ENCODE assay signal across 8 cellular contexts in genomic region chr14:73753043-73753886, GRCh38. TPM values are rescaled to one million over a fixed set of nuclear protein-coding genes. Genes with fewer than 3 reads are reported as not detected.
DNase-seq lines count a peak whose midpoint lies in the region; ATAC-seq and TF ChIP-seq lines count a peak whose summit lies in the region.

No MANE protein-coding gene starts in this region.

- peak; percentile 66 for TF ChIP-seq EP300 in transverse colon (IDR thresholded peaks at IDR 0.05; ENCODE audit: low read depth)

- H3K27ac Mint-ChIP-seq in CD4-positive, alpha-beta T cell = peak overlapping the region; percentile 99

- H3K36me3 ChIP-seq in body of pancreas (replicated peaks in 1 of 2; ENCODE audit: insufficient read depth in 1 of 2, low read depth in 2 of 2) (no peaks in the 10 kb centered on the region), lung (ENCODE audit: control insufficient read depth in 2 of 2, insufficient read depth in 2 of 2, low read length in 2 of 2) (peaks cover 0 to 2% of the 10 kb centered on the region in 2 donors), transverse colon (no peaks in the 10 kb centered on the region)

- H3K4me3 ChIP-seq in body of pancreas (no peak overlapping the region), lung (no peak overlapping the region), transverse colon (peak overlapping the region in 1 of 4 donors; percentile 27)

- no peaks in the 10 kb centered on the region for H3K27me3 Mint-ChIP-seq in CD4-positive, alpha-beta T cell

- H3K36me3 Mint-ChIP-seq in CD4-positive, alpha-beta T cell (ENCODE audit: low read depth) = peaks cover 7% of the 10 kb centered on the region

- DNase-seq in CD4-positive, alpha-beta T cell = peak in 6 of 10 experiments; percentile 32 to 59 (median 39)
- DNase-seq in MV-4-11 (lab: John Stamatoyannopoulos, UW) (peak; percentile 68), body of pancreas (peak in 3 of 4 donors; percentile 62 to 71 (median 62)), lung (ENCODE audit: low spot score) (no peak), transverse colon (peak; percentile 87), GOT3 (lab: John Stamatoyannopoulos, UW) (no peak), AG20443 (ENCODE audit: low spot score) (no peak), SKM-1 treated with dmso at 0.1 percent for 144 hours (lab: John Stamatoyannopoulos, UW; ENCODE audit: unreplicated experiment) (no peak)

- H3K4me1 Mint-ChIP-seq in CD4-positive, alpha-beta T cell (ENCODE audit: low read depth) = peaks cover 100% of the 10 kb centered on the region

- no peak for TF ChIP-seq CTCF in CD4-positive, alpha-beta T cell (IDR thresholded peaks at IDR 0.05)
- TF ChIP-seq CTCF in body of pancreas (IDR thresholded peaks at IDR 0.05) (no peak), lung (IDR thresholded peaks at IDR 0.05; ENCODE audit: control extremely low read depth, extremely low read depth) (no peak), transverse colon (IDR thresholded peaks at IDR 0.05) (no peak)

- in situ Hi-C loops in transverse colon (cut with MboI; ENCODE audit: low pct_ligation_motif_present in 1 of 4, low pct_unique_long_range_greater_than_20kb in 1 of 4, low sequenced_read_pairs in 3 of 4) = no loop called here

- no peak for TF ChIP-seq POLR2A in body of pancreas (IDR thresholded peaks at IDR 0.05)
- peak; percentile 56 for TF ChIP-seq POLR2A in transverse colon (IDR thresholded peaks at IDR 0.05)

- ATAC-seq in CD4-positive, alpha-beta T cell (ENCODE audit: poor library complexity) = peak; percentile 71
- ATAC-seq in body of pancreas (peak; percentile 36), lung (ENCODE audit: insufficient read depth, low FRiP score) (no peak)

- POLR2A ChIA-PET in CD4-positive, alpha-beta T cell (lab: Charles Lee) = interaction anchor here (0.6 to 20.1 kb wide), 11 partner anchors 9 to 263 kb away, joined by 3 to 430 read pairs (median 7); partner anchors contain the start of genes PTGR2 and RIOX1

- no peaks in the 10 kb centered on the region for H3K9me3 Mint-ChIP-seq in CD4-positive, alpha-beta T cell

- H3K4me1 ChIP-seq in body of pancreas (peaks cover 87% of the 10 kb centered on the region), lung (ENCODE audit: control insufficient read depth in 2 of 2, insufficient read depth in 2 of 2, low read length in 2 of 2) (peaks cover 62 to 76% of the 10 kb centered on the region in 2 donors), transverse colon (peaks cover 92 to 100% (median 100%) of the 10 kb centered on the region in 4 donors)

- CTCF ChIA-PET in CD4-positive, alpha-beta T cell (lab: Charles Lee) = interaction anchor here (0.8 to 6.3 kb wide), 8 partner anchors 9 to 36 kb away, joined by 3 to 31 read pairs (median 6); no protein-coding TSS in a partner anchor

- 47 to 56% methylated on average over 9 of the region's 9 CpGs for WGBS in body of pancreas, 2 donors
- 11 to 22% methylated on average over 9 of the region's 9 CpGs for WGBS in lung, 2 donors
- WGBS in transverse colon (ENCODE audit: low coverage in 1 of 2), 2 donors = 19% methylated on average over 9 of the region's 9 CpGs; no CpG with 5 or more reads in 1 of the 2 donors

- peak overlapping the region; percentile 88 for H3K27ac ChIP-seq in CD4-positive, alpha-beta T cell (ENCODE audit: low read depth, low read length)
- H3K27ac ChIP-seq in body of pancreas (peak overlapping the region; percentile 64 to 100 (median 72)), lung (ENCODE audit: low read depth in 1 of 2, low read length in 1 of 2) (peak overlapping the region; percentile 85 to 91), transverse colon (peak overlapping the region; percentile 99 to 100 (median 100))

- H3K4me3 Mint-ChIP-seq in CD4-positive, alpha-beta T cell = peak overlapping the region; percentile 88

- H3K27me3 ChIP-seq in CD4-positive, alpha-beta T cell (ENCODE audit: control insufficient read depth, insufficient read depth, low read length) = no peaks in the 10 kb centered on the region
- H3K27me3 ChIP-seq in body of pancreas (no peaks in the 10 kb centered on the region), lung (ENCODE audit: control insufficient read depth, insufficient read depth) (no peaks in the 10 kb centered on the region), transverse colon (no peaks in the 10 kb centered on the region)

- intact Hi-C loops in CD4-positive, alpha-beta T cell (cut with DNase I, micrococcal nuclease) = loop anchor here (2.0 to 5.0 kb wide), 4 partner anchors 24 to 72 kb away; no protein-coding TSS in a partner anchor
- intact Hi-C loops in body of pancreas (cut with DNase I) = no loop called here
- intact Hi-C loops in transverse colon (cut with DNase I; ENCODE audit: low total_unique reads) = no loop called here

- no peaks in the 10 kb centered on the region for H3K9me3 ChIP-seq in CD4-positive, alpha-beta T cell (ENCODE audit: control insufficient read depth, low read length)
- H3K9me3 ChIP-seq in body of pancreas (no peaks in the 10 kb centered on the region), lung (ENCODE audit: control insufficient read depth in 2 of 2, insufficient read depth in 1 of 2, low read length in 1 of 2) (no peaks in the 10 kb centered on the region), transverse colon (no peaks in the 10 kb centered on the region)

RNA-seq across cellular contexts. Expression of gene PNMA1, which starts 39.1 kb away (rescaled TPM):
- total RNA-seq in CD4-positive, alpha-beta T cell = 10 to 100 TPM; 52.6 to 55.9 TPM
- total RNA-seq in body of pancreas = 1 to 10 TPM; 5.7 to 6.9 TPM
- total RNA-seq in lung = 10 to 100 TPM; 31.9 to 34.1 TPM
- polyA plus RNA-seq in lung = 10 to 100 TPM; 11.0 to 19.6 TPM
- 10 to 100 TPM; 12.7 to 22.1 (median 12.7) TPM for total RNA-seq in transverse colon

Comparison
In these comparisons a context has a peak if more than half of its experiments do, and no peak if none do; other contexts are left out.
1. DNase-seq: peak in CD4-positive, alpha-beta T cell (6 of 10), MV-4-11 (single experiment), body of pancreas (3 of 4) and transverse colon (single experiment); none in lung (single experiment), GOT3 (single experiment), AG20443 (single experiment) and SKM-1 treated with dmso at 0.1 percent for 144 hours (single experiment).
2. intact Hi-C loops: an anchor here in CD4-positive, alpha-beta T cell (2.0 to 5.0 kb wide); none called in body of pancreas and transverse colon.
3. Peak in every context shown above with its lines, with median percentiles within 50 percentile points of each other: H3K27ac ChIP-seq.